ENCODE assay signal across 9 cellular contexts in genomic region chr7:130356121-130356759, GRCh38. TPM values are rescaled to one million over a fixed set of nuclear protein-coding genes. Genes with fewer than 3 reads are reported as not detected.
DNase-seq lines count a peak whose midpoint lies in the region; ATAC-seq and TF ChIP-seq lines count a peak whose summit lies in the region.
"Had no signal": no experiment of that assay in that cellular context is flagged by ENCODE, and none has a peak within 500 bp of the region (broad histone marks: within the 10 kb centered on the region; RNA-seq: fewer than 3 reads in every experiment).

No MANE protein-coding gene starts in this region.

- H2AFZ ChIP-seq in mammary epithelial cell (ENCODE audit: low read depth, low read length) = peak overlapping the region; percentile 54

- intact Hi-C loops in mammary epithelial cell (cut with micrococcal nuclease) (loop anchor here (1.0 kb wide), 2 partner anchors 62 kb away; no protein-coding TSS in a partner anchor), thyroid gland (cut with DNase I) (no loop called here)

- 2% methylated on average over 8 of the region's 8 CpGs for WGBS in mammary epithelial cell (ENCODE audit: low coverage, missing lambda C conversion rate)
- 41 to 43% methylated on average over 7 to 8 of the region's 8 CpGs for WGBS in thyroid gland, 2 donors

- in situ Hi-C loops in mammary epithelial cell (cut with MboI; ENCODE audit: low sequenced_read_pairs in 2 of 2) = no loop called here

- no TSS peak for BruUV-seq in mammary epithelial cell (replicated peaks; lab: Mats Ljungman, UMichigan)

- DNase-seq in mammary epithelial cell (peak; percentile 95), left lobe of liver (ENCODE audit: low spot score) (no peak), thyroid gland (peak; percentile 52 to 74), NCI-H345 treated with DMSO at 0.1 percent for 48 hours (lab: John Stamatoyannopoulos, UW; ENCODE audit: unreplicated experiment) (no peak), MV-4-11 (lab: John Stamatoyannopoulos, UW) (no peak)

- H3K36me3 ChIP-seq in HUES6 (ENCODE audit: control insufficient read depth, insufficient read depth, low read length) = no peaks in the 10 kb centered on the region
- no peaks in the 10 kb centered on the region for H3K36me3 ChIP-seq in mammary epithelial cell (ENCODE audit: insufficient read depth, low read length)
- H3K36me3 ChIP-seq in thyroid gland = no peaks in the 10 kb centered on the region
- H3K36me3 ChIP-seq: neutrophil had no signal

- no peaks in the 10 kb centered on the region for H3K79me2 ChIP-seq in mammary epithelial cell (ENCODE audit: insufficient read depth, low read length)

- CTCF ChIA-PET in mammary epithelial cell (lab: Charles Lee; ENCODE audit: low non-redundant PET) = interaction anchor here (0.5 kb wide), 1 partner anchor 62 kb away, joined by 4 read pairs; no protein-coding TSS in a partner anchor

- H3K9me3 ChIP-seq in HUES6 (ENCODE audit: control insufficient read depth, insufficient read depth, low read depth, low read length) (peaks cover 20% of the 10 kb centered on the region), mammary epithelial cell (replicated peaks; ENCODE audit: insufficient read depth, low read length) (peaks cover 11% of the 10 kb centered on the region), thyroid gland (no peaks in the 10 kb centered on the region)
- H3K9me3 ChIP-seq: neutrophil had no signal

- ATAC-seq in left lobe of liver (peak; percentile 25), HG03460 (IDR thresholded peaks at IDR 0.05; ENCODE audit: unreplicated experiment) (no peak), HG03571 (IDR thresholded peaks at IDR 0.05; ENCODE audit: unreplicated experiment) (no peak)

- H3K4me1 ChIP-seq in HUES6 (ENCODE audit: control insufficient read depth, insufficient read depth, low read length) (peaks cover 34% of the 10 kb centered on the region), mammary epithelial cell (ENCODE audit: insufficient read depth, low read length) (peaks cover 55% of the 10 kb centered on the region), thyroid gland (peaks cover 20% of the 10 kb centered on the region in 2 donors)

- H3K27ac ChIP-seq in HUES6 (ENCODE audit: low read depth, low read length) (peak overlapping the region; percentile 33; the same call in 1 of the 2 replicates), mammary epithelial cell (ENCODE audit: insufficient read depth, low read depth, low read length) (peak overlapping the region; percentile 86), thyroid gland (peak overlapping the region; percentile 49 to 88 (median 80))
- H3K27ac ChIP-seq: neutrophil had no signal

- no peaks in the 10 kb centered on the region for H4K20me1 ChIP-seq in mammary epithelial cell (ENCODE audit: insufficient read depth, low read length)

- peak overlapping the region; percentile 71 for H3K4me2 ChIP-seq in mammary epithelial cell (ENCODE audit: insufficient read depth, low read depth, low read length)

- dilution Hi-C loops in mammary epithelial cell (cut with HindIII; ENCODE audit: low sequenced_read_pairs) = no loop called here

- H3K9ac ChIP-seq in HUES6 (ENCODE audit: low read length) (peak overlapping the region; percentile 75), mammary epithelial cell (ENCODE audit: insufficient read depth, low read length) (peak overlapping the region; percentile 34)

- H3K27me3 ChIP-seq in HUES6 (ENCODE audit: control insufficient read depth, insufficient read depth, low read length) (peaks cover 3% of the 10 kb centered on the region; the same call in 1 of the 2 replicates), mammary epithelial cell (ENCODE audit: insufficient read depth, low read length) (no peaks in the 10 kb centered on the region), thyroid gland (no peaks in the 10 kb centered on the region)
- H3K27me3 ChIP-seq: neutrophil had no signal

- TF ChIP-seq CTCF in mammary epithelial cell (conservative IDR thresholded peaks at IDR 0.05 in 1 of 2, IDR thresholded peaks at IDR 0.05 in 1 of 2; ENCODE audit: extremely low read depth in 1 of 2, insufficient read depth in 1 of 2, low read depth in 1 of 2, low read length in 2 of 2) (no peak), thyroid gland (IDR thresholded peaks at IDR 0.05) (no peak)

- peak in 1 of 2 donors; percentile 21 for TF ChIP-seq POLR2A in thyroid gland (IDR thresholded peaks at IDR 0.05)

- no peak overlapping the region; the same call in 1 of the 2 replicates for H3K4me3 ChIP-seq in HUES6 (ENCODE audit: low read depth, low read length)
- H3K4me3 ChIP-seq in mammary epithelial cell (replicated peaks in 1 of 3; ENCODE audit: insufficient read depth in 1 of 3, low read depth in 2 of 3, low read length in 3 of 3) = no peak overlapping the region
- H3K4me3 ChIP-seq in thyroid gland (replicated peaks in 1 of 3) = no peak overlapping the region

RNA-seq across cellular contexts. Expression of gene CPA5, which starts 11.6 kb away (rescaled TPM):
- total RNA-seq in mammary epithelial cell = not detected
- 0.75 TPM for polyA plus RNA-seq in mammary epithelial cell
- not detected for polyA minus RNA-seq in mammary epithelial cell
- total RNA-seq in left lobe of liver = not detected
- not detected for total RNA-seq in thyroid gland

RNA-seq across cellular contexts. Expression of gene CPA1, which starts 24.1 kb away (rescaled TPM):
- total RNA-seq in mammary epithelial cell = under 1 TPM in 1 of 2 donors, not detected in 1; 0.67 TPM
- polyA plus RNA-seq in mammary epithelial cell = not detected
- not detected for polyA minus RNA-seq in mammary epithelial cell
- total RNA-seq in left lobe of liver = 16.8 TPM
- total RNA-seq in thyroid gland = 1 to 10 TPM in 1 of 4 donors, not detected in 3; 1.3 TPM

Comparison
In these comparisons a context has a peak if more than half of its experiments do, and no peak if none do; other contexts are left out.
1. H3K27ac ChIP-seq: peak in every context shown above with its lines; median percentile 86 in mammary epithelial cell; 80 in thyroid gland; 33 in HUES6.
2. DNase-seq: peak in mammary epithelial cell (single experiment) and thyroid gland (2 of 2); none in left lobe of liver (single experiment), NCI-H345 treated with DMSO at 0.1 percent for 48 hours (single experiment) and MV-4-11 (single experiment).